In the genomic region with DNA sequence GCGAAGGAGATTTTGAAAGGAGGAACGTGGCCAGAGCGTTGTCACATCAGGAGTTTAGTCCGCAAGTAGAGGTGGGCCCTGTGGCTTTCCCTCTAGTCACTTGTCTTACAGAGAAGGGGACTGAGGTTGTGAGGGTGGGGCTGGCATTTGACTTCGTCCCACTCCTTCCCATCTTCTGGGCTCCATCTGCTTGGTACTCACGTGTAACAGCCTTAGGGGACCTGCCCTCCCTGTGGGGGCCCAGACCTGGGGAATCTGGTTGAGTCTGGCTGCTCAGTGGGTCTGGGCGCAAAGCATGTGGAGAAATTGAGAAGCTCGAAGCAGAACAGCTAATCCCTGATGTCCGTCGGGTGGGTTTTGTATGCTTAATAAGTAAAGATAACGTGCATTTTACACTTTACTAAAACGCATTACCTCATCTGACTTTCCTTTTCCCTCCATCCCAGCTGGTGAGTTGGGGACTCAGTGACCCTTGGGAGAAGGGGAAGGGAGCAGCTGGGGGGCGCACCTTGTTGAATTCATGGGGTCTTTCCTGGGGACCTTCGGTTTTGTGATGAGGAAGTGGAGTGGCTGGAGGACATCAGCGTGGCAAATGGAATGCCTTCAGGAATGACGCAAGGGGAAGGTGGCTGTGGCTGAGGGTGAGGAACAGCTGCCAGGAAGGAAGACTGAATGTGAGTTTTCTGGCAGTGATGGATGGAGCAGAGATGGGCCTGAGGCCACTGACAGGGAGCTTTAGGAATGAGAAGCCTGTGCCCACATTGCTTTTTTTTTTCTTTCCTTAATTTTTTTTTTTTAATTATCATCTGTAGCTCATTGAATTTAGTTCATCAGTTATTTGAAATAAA, we compare ENCODE assay signal across 9 cellular contexts. TPM values are rescaled to one million over a fixed set of nuclear protein-coding genes. Genes with fewer than 3 reads are reported as not detected.
DNase-seq lines count a peak whose midpoint lies in the region; ATAC-seq and TF ChIP-seq lines count a peak whose summit lies in the region.
"Had no signal": no experiment of that assay in that cellular context is flagged by ENCODE, and none has a peak within 500 bp of the region (broad histone marks: within the 10 kb centered on the region; RNA-seq: fewer than 3 reads in every experiment).

No MANE protein-coding gene starts in this region.

- TF ChIP-seq CTCF in activated CD8-positive, alpha-beta T cell treated with anti-CD3 and anti-CD28 coated beads for 36 hours (IDR thresholded peaks at IDR 0.05) = no peak

- no peaks in the 10 kb centered on the region for H3K4me1 Mint-ChIP-seq in activated CD8-positive, alpha-beta T cell treated with anti-CD3 and anti-CD28 coated beads for 36 hours (ENCODE audit: low read depth)

- peaks cover 3% of the 10 kb centered on the region for H3K27me3 Mint-ChIP-seq in activated CD8-positive, alpha-beta T cell treated with anti-CD3 and anti-CD28 coated beads for 36 hours

- H3K4me3 ChIP-seq in skeletal muscle cell (ENCODE audit: low read depth, low read length) = no peak overlapping the region

- no peaks in the 10 kb centered on the region for H3K9me3 Mint-ChIP-seq in activated CD8-positive, alpha-beta T cell treated with anti-CD3 and anti-CD28 coated beads for 36 hours

- peak; percentile 38 for DNase-seq in GDM1 (lab: John Stamatoyannopoulos, UW)
- DNase-seq in amniotic epithelial cell (ENCODE audit: low read depth) = peak; percentile 88
- DNase-seq in Right ventricle myocardium superior = no peak
- DNase-seq in skeletal muscle cell (ENCODE audit: low read depth) = peak; percentile 63
- no peak for DNase-seq in RPMI8226
- DNase-seq in activated CD8-positive, alpha-beta T cell treated with anti-CD3 and anti-CD28 coated beads for 36 hours = no peak
- DNase-seq in NCI-H128 (lab: John Stamatoyannopoulos, UW; ENCODE audit: unreplicated experiment) = no peak
- DNase-seq in activated CD8-positive, alpha-beta memory T cell treated with anti-CD3 and anti-CD28 coated beads for 24 hours = no peak
- DNase-seq: activated CD8-positive, alpha-beta memory T cell treated with anti-CD3 and anti-CD28 coated beads, Interleukin-2, amount 10 ng/mL, durations not matched to agents 7 days and 5 days had no signal

- intact Hi-C loops in Right ventricle myocardium superior (cut with DNase I) = no loop called here
- intact Hi-C loops in activated CD8-positive, alpha-beta T cell treated with anti-CD3 and anti-CD28 coated beads for 36 hours (cut with micrococcal nuclease) = no loop called here

- peak; percentile 63 for ATAC-seq in Right ventricle myocardium superior (ENCODE audit: poor library complexity)
- no peak for ATAC-seq in activated CD8-positive, alpha-beta T cell treated with anti-CD3 and anti-CD28 coated beads for 36 hours
- ATAC-seq: activated CD8-positive, alpha-beta memory T cell treated with anti-CD3 and anti-CD28 coated beads, Interleukin-2, amount 10 ng/mL, durations not matched to agents 7 days and 5 days had no signal

- no peak overlapping the region for H3K4me3 Mint-ChIP-seq in activated CD8-positive, alpha-beta T cell treated with anti-CD3 and anti-CD28 coated beads for 36 hours
- H3K4me3 Mint-ChIP-seq: activated CD8-positive, alpha-beta memory T cell treated with anti-CD3 and anti-CD28 coated beads, Interleukin-2, amount 10 ng/mL, durations not matched to agents 7 days and 5 days had no signal

- CTCF ChIA-PET in activated CD8-positive, alpha-beta T cell treated with anti-CD3 and anti-CD28 coated beads for 36 hours (lab: Charles Lee) = no interaction called here

- POLR2A ChIA-PET in activated CD8-positive, alpha-beta T cell treated with anti-CD3 and anti-CD28 coated beads for 36 hours (lab: Charles Lee) = interaction anchor here (0.6 kb wide), 1 partner anchor 33 kb away, joined by 3 read pairs; no protein-coding TSS in a partner anchor

- H3K36me3 Mint-ChIP-seq in activated CD8-positive, alpha-beta T cell treated with anti-CD3 and anti-CD28 coated beads for 36 hours (ENCODE audit: low read depth) = no peaks in the 10 kb centered on the region
- H3K36me3 Mint-ChIP-seq: activated CD8-positive, alpha-beta memory T cell treated with anti-CD3 and anti-CD28 coated beads, Interleukin-2, amount 10 ng/mL, durations not matched to agents 7 days and 5 days had no signal

- no peak overlapping the region for H3K27ac Mint-ChIP-seq in activated CD8-positive, alpha-beta T cell treated with anti-CD3 and anti-CD28 coated beads for 36 hours
- H3K27ac Mint-ChIP-seq: activated CD8-positive, alpha-beta memory T cell treated with anti-CD3 and anti-CD28 coated beads, Interleukin-2, amount 10 ng/mL, durations not matched to agents 7 days and 5 days had no signal

RNA-seq across cellular contexts. Expression of gene ASAP2, which starts 44.8 kb away (rescaled TPM):
- total RNA-seq in Right ventricle myocardium superior = 10.7 TPM
- not detected for total RNA-seq in activated CD8-positive, alpha-beta T cell treated with anti-CD3 and anti-CD28 coated beads for 36 hours

Comparison
In these comparisons a context has a peak if more than half of its experiments do, and no peak if none do; other contexts are left out.
1. DNase-seq: peak in GDM1 (single experiment), amniotic epithelial cell (single experiment) and skeletal muscle cell (single experiment); none in Right ventricle myocardium superior (single experiment), RPMI8226 (single experiment), activated CD8-positive, alpha-beta T cell treated with anti-CD3 and anti-CD28 coated beads for 36 hours (single experiment), NCI-H128 (single experiment) and activated CD8-positive, alpha-beta memory T cell treated with anti-CD3 and anti-CD28 coated beads for 24 hours (single experiment).
2. RNA of gene ASAP2, which starts 44.8 kb away (total RNA-seq): 10.7 TPM in Right ventricle myocardium superior (single experiment); not detected in activated CD8-positive, alpha-beta T cell treated with anti-CD3 and anti-CD28 coated beads for 36 hours; every median in the first group is over 10 times any median in the second.